15 cellular contexts compared by ENCODE assay signal in genomic region chr22:32042924-32043323, GRCh38. TPM values are rescaled to one million over a fixed set of nuclear protein-coding genes. Genes with fewer than 3 reads are reported as not detected.
DNase-seq lines count a peak whose midpoint lies in the region; ATAC-seq and TF ChIP-seq lines count a peak whose summit lies in the region.
"Had no signal": no experiment of that assay in that cellular context is flagged by ENCODE, and none has a peak within 500 bp of the region (broad histone marks: within the 10 kb centered on the region; RNA-seq: fewer than 3 reads in every experiment).

TSS of gene SLC5A1 (plus strand) at chr22:32043261. CDS start at chr22:32043282, 21 bp downstream.

- no peaks in the 10 kb centered on the region for H3K36me3 ChIP-seq in mucosa of rectum (ENCODE audit: control insufficient read depth in 2 of 2, insufficient read depth in 2 of 2, low read length in 2 of 2)
- no peaks in the 10 kb centered on the region for H3K36me3 ChIP-seq in gastrocnemius medialis
- H3K36me3 ChIP-seq: HAP-1 had no signal

- no peak for TF ChIP-seq CTCF in foreskin keratinocyte (conservative IDR thresholded peaks at IDR 0.05)
- no peak for TF ChIP-seq CTCF in gastrocnemius medialis (IDR thresholded peaks at IDR 0.05 in 4 of 5, conservative IDR thresholded peaks at IDR 0.05 in 1 of 5)

- ATAC-seq in foreskin keratinocyte (peak; percentile 82), HG03108 (IDR thresholded peaks at IDR 0.05; ENCODE audit: unreplicated experiment) (no peak), gastrocnemius medialis (no peak), HG03039 (IDR thresholded peaks at IDR 0.05; ENCODE audit: unreplicated experiment) (no peak)
- ATAC-seq: activated naive CD8-positive, alpha-beta T cell treated with anti-CD3 and anti-CD28 coated beads, Interleukin-2, amount 50 U/mL, for 24 hours had no signal

- H3K27me3 ChIP-seq in foreskin keratinocyte (peaks cover 58% of the 10 kb centered on the region), mucosa of rectum (ENCODE audit: control insufficient read depth in 2 of 2, insufficient read depth in 2 of 2, low read length in 2 of 2) (peaks cover 0 to 4% of the 10 kb centered on the region in 2 donors), gastrocnemius medialis (no peaks in the 10 kb centered on the region)

- in situ Hi-C loops in gastrocnemius medialis (cut with MboI; ENCODE audit: low sequenced_read_pairs in 4 of 4) = no loop called here

- no peak within 1 kb of the TSS for H3K27ac ChIP-seq in foreskin keratinocyte
- H3K27ac ChIP-seq in mucosa of rectum (ENCODE audit: low read depth in 2 of 2, low read length in 2 of 2) = peak within 1 kb of the TSS; percentile 87 to 88
- peak within 1 kb of the TSS in 1 of 4 donors; percentile 63 for H3K27ac ChIP-seq in gastrocnemius medialis

- H3K9me3 ChIP-seq in mucosa of rectum (ENCODE audit: control insufficient read depth in 2 of 2, low read length in 2 of 2) (no peaks in the 10 kb centered on the region), gastrocnemius medialis (no peaks in the 10 kb centered on the region)
- H3K9me3 ChIP-seq: HAP-1 had no signal

- peak within 1 kb of the TSS; percentile 60 to 63 for H3K9ac ChIP-seq in mucosa of rectum (ENCODE audit: low read depth in 1 of 2, low read length in 2 of 2)

- intact Hi-C loops in gastrocnemius medialis (cut with DNase I; ENCODE audit: low total_unique reads) = loop anchor here (5.0 kb wide), 1 partner anchor 66 kb away; no protein-coding TSS in a partner anchor

- H3K4me3 ChIP-seq in mucosa of rectum (ENCODE audit: low read length in 2 of 2) (peak within 1 kb of the TSS; percentile 67 to 70), gastrocnemius medialis (no peak within 1 kb of the TSS)
- H3K4me3 ChIP-seq: HAP-1 had no signal

- DNase-seq in HPDE6-E6E7 (ENCODE audit: extremely low spot score) (peak; percentile 28), NCI-H510A (lab: John Stamatoyannopoulos, UW) (peak; percentile 70), foreskin keratinocyte (no peak), gastrocnemius medialis (no peak)
- DNase-seq in activated CD4-positive, alpha-beta T cell treated with anti-CD3 and anti-CD28 coated beads for 4 hours = no peak
- DNase-seq: activated CD8-positive, alpha-beta memory T cell treated with anti-CD3 and anti-CD28 coated beads, Interleukin-2, amount 50 U/mL, for 4 hours; activated naive CD8-positive, alpha-beta T cell treated with anti-CD3 and anti-CD28 coated beads, Interleukin-2, amount 50 U/mL, for 24 hours; hippocampal formation; naive B cell had no signal

- no peak for TF ChIP-seq POLR2A in gastrocnemius medialis (IDR thresholded peaks at IDR 0.05)

- H3K4me1 ChIP-seq in foreskin keratinocyte (no peaks in the 10 kb centered on the region), mucosa of rectum (ENCODE audit: control insufficient read depth in 2 of 2, insufficient read depth in 2 of 2, low read length in 2 of 2) (peaks cover 17 to 28% of the 10 kb centered on the region in 2 donors), gastrocnemius medialis (peaks cover 10 to 17% of the 10 kb centered on the region in 2 donors)
- H3K4me1 ChIP-seq: HAP-1 had no signal

RNA-seq across cellular contexts. Expression of gene SLC5A1, which starts in this region (rescaled TPM):
- total RNA-seq in foreskin keratinocyte (0.10 TPM in 1 of 2 replicates, not detected in the other), gastrocnemius medialis (under 1 TPM in 1 of 4 donors, not detected in 3; 0.24 TPM)
- polyA plus RNA-seq in foreskin keratinocyte = 0.06 TPM in 1 of 2 replicates, not detected in the other
- total RNA-seq: LHCN-M2 had no signal
- polyA plus RNA-seq: BJ had no signal

Comparison
In these comparisons a context has a peak if more than half of its experiments do, and no peak if none do; other contexts are left out.
1. Peak in ATAC-seq in foreskin keratinocyte; RNA of the gene not detected or under 1 TPM.
2. DNase-seq: peak in HPDE6-E6E7 (single experiment) and NCI-H510A (single experiment); none in foreskin keratinocyte (0 of 2), gastrocnemius medialis (0 of 2) and activated CD4-positive, alpha-beta T cell treated with anti-CD3 and anti-CD28 coated beads for 4 hours (0 of 2).
3. H3K4me3 ChIP-seq: peak in mucosa of rectum (2 of 2); none in gastrocnemius medialis (0 of 4).